8 cellular contexts compared by ENCODE assay signal in the genomic region with DNA sequence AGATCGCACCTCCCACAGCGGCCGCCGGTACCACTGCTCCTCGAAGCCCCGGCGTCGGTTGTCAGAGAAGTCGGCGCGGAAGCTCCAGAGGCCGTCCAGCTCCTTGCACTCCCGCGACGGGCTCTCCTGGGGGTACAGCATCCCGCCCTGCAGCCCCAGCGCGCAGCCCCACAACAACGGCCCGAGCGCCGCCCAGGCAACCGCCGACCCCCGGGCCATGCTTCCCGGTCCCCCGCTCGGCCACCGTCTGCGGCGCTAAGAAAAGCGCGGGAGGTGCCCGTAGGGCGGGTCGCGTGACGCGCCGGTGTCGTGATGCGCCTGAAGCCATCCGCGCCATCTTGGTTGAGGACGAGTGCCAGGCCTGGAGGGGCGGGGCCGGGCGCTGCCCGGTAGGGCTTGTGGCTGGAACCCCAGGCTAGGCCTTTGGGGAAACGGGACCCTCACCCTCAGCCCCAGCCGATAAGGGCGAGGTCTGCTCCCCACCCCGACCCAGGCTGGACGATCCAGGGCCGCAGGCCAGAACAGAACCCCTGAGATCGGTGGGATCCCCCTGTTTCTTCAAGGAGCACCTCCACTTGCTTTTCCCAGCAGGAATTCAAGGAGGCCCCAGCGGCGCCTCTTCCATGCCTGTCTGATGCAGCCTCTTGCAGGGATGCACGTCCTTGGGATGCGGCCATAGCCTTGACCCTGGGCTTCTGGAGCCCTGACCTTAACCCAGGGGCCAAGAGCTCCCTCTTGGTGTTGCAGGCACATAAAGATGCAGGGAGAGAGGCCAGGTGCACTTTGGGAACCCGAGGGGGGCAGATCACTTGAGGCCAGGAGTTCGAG. TPM values are rescaled to one million over a fixed set of nuclear protein-coding genes. Genes with fewer than 3 reads are reported as not detected.
DNase-seq lines count a peak whose midpoint lies in the region; ATAC-seq and TF ChIP-seq lines count a peak whose summit lies in the region.

A gene (minus strand): TSS at position 249 of the 828 bp plus-strand sequence. CDS start 30 bp downstream, at position 219.

- peak within 1 kb of the TSS; percentile 21 to 85 (median 79) for H3K27ac ChIP-seq in adrenal gland
- H3K27ac ChIP-seq in heart left ventricle = peak within 1 kb of the TSS; percentile 14 to 92 (median 85)
- H3K27ac ChIP-seq in transverse colon = peak within 1 kb of the TSS; percentile 82 to 89 (median 86)

- TF ChIP-seq POLR2A in adrenal gland (IDR thresholded peaks at IDR 0.05) (peak; percentile 21 to 64), heart left ventricle (IDR thresholded peaks at IDR 0.05) (peak in 1 of 2 donors; percentile 87), transverse colon (IDR thresholded peaks at IDR 0.05) (peak; percentile 76)

- H3K36me3 ChIP-seq in adrenal gland (replicated peaks in 1 of 2) (peaks cover 0 to 4% of the 10 kb centered on the region in 2 donors), heart left ventricle (peaks cover 0 to 23% (median 16%) of the 10 kb centered on the region in 9 donors), transverse colon (no peaks in the 10 kb centered on the region)

- H3K27me3 ChIP-seq in adrenal gland = no peaks in the 10 kb centered on the region
- H3K27me3 ChIP-seq in heart left ventricle = no peaks in the 10 kb centered on the region
- H3K27me3 ChIP-seq in transverse colon = no peaks in the 10 kb centered on the region

- 2 to 21% (median 12%) methylated on average over 10 to 62 of the region's 62 CpGs for WGBS in adrenal gland, 4 donors
- WGBS in heart left ventricle, 4 donors = 4 to 7% (median 5%) methylated on average over 46 to 62 of the region's 62 CpGs
- 4% methylated on average over 27 of the region's 62 CpGs; no CpG with 5 or more reads in 1 of the 2 donors for WGBS in transverse colon (ENCODE audit: low coverage in 1 of 2), 2 donors

- no peaks in the 10 kb centered on the region for H3K9me3 ChIP-seq in adrenal gland (replicated peaks in 1 of 3)
- H3K9me3 ChIP-seq in heart left ventricle = no peaks in the 10 kb centered on the region
- H3K9me3 ChIP-seq in transverse colon = no peaks in the 10 kb centered on the region

- TF ChIP-seq EP300 in transverse colon (IDR thresholded peaks at IDR 0.05; ENCODE audit: low read depth) = no peak

- TF ChIP-seq CTCF in GM13977 (IDR thresholded peaks at IDR 0.05; ENCODE audit: extremely low read depth, insufficient read depth, missing control alignments) (no peak), adrenal gland (IDR thresholded peaks at IDR 0.05) (no peak), heart left ventricle (IDR thresholded peaks at IDR 0.05) (no peak), transverse colon (IDR thresholded peaks at IDR 0.05) (no peak)

- H3K4me1 ChIP-seq in adrenal gland (replicated peaks in 1 of 2) = peaks cover 12 to 19% of the 10 kb centered on the region in 2 donors
- H3K4me1 ChIP-seq in heart left ventricle = peaks cover 0 to 24% (median 16%) of the 10 kb centered on the region in 12 donors
- H3K4me1 ChIP-seq in transverse colon = peaks cover 0 to 25% (median 19%) of the 10 kb centered on the region in 4 donors

- ATAC-seq in HG02870 (IDR thresholded peaks at IDR 0.05; ENCODE audit: unreplicated experiment) (peak; percentile 71), heart left ventricle (peak; percentile 92 to 98 (median 96))

- H3K4me3 ChIP-seq in adrenal gland (peak within 1 kb of the TSS in 3 of 4 donors; percentile 74 to 95 (median 82)), heart left ventricle (peak within 1 kb of the TSS; percentile 66 to 99 (median 84)), transverse colon (peak within 1 kb of the TSS; percentile 83 to 94 (median 89))

- intact Hi-C loops in adrenal gland (cut with DNase I) = no loop called here
- intact Hi-C loops in heart left ventricle (cut with DNase I) = loop anchor here in 1 of 10 donors (10.0 kb wide), 1 partner anchor 107 kb away; a partner anchor contains a TSS
- intact Hi-C loops in transverse colon (cut with DNase I; ENCODE audit: low total_unique reads) = no loop called here

- in situ Hi-C loops in GM13977 (cut with MboI; ENCODE audit: low pct_unique_long_range_greater_than_20kb, low sequenced_read_pairs, unreplicated experiment) = no loop called here
- in situ Hi-C loops in transverse colon (cut with MboI; ENCODE audit: low pct_ligation_motif_present in 1 of 4, low pct_unique_long_range_greater_than_20kb in 1 of 4, low sequenced_read_pairs in 3 of 4) = loop anchor here in 1 of 4 donors (25.0 kb wide), 1 partner anchor 245 kb away; no protein-coding TSS in a partner anchor

- peak; percentile 96 for DNase-seq in GM13977 (ENCODE audit: low spot score)
- DNase-seq in NCI-H146 treated with DMSO at 0.1 percent for 48 hours (lab: John Stamatoyannopoulos, UW; ENCODE audit: unreplicated experiment) = peak; percentile 75
- DNase-seq in T-helper 1 cell = peak; percentile 71 to 89 (median 81)
- peak; percentile 91 to 96 (median 93) for DNase-seq in adrenal gland
- peak; percentile 92 to 96 (median 94) for DNase-seq in heart left ventricle
- DNase-seq in pons (ENCODE audit: low spot score) = peak; percentile 83
- peak; percentile 95 for DNase-seq in transverse colon

RNA-seq across cellular contexts. Expression of the gene that starts here (rescaled TPM):
- total RNA-seq in adrenal gland = 10 to 100 TPM; 19.2 to 65.4 (median 46.4) TPM
- 10 to 100 TPM; 37.6 to 62.0 (median 57.8) TPM for polyA plus RNA-seq in adrenal gland
- 10 to 100 TPM in 8 of 9 donors, 1 to 10 TPM in 1; 9.9 to 47.3 (median 14.9) TPM for total RNA-seq in heart left ventricle
- polyA plus RNA-seq in heart left ventricle = 10 to 100 TPM; 13.8 to 21.5 TPM
- total RNA-seq in transverse colon = 100 to 1,000 TPM in 1 of 4 donors, 10 to 100 TPM in 3; 48.3 to 346 (median 55.3) TPM

Comparison
In these comparisons a context has a peak if more than half of its experiments do, and no peak if none do; other contexts are left out.
1. Peak in every context shown above with its lines: DNase-seq, ATAC-seq, H3K4me3 ChIP-seq and H3K27ac ChIP-seq.